In genomic region chr19:4638828-4639530, GRCh38 we compare ENCODE assay signal across 8 cellular contexts. TPM values are rescaled to one million over a fixed set of nuclear protein-coding genes. Genes with fewer than 3 reads are reported as not detected.
DNase-seq lines count a peak whose midpoint lies in the region; ATAC-seq, FAIRE-seq and TF ChIP-seq lines count a peak whose summit lies in the region.

Gene TNFAIP8L1 (plus strand): TSS chr19:4639516. CDS start chr19:4651870, 12,354 bp downstream.

- DNase-seq in NCI-H2196 treated with DMSO at 0.1 percent for 48 hours (lab: John Stamatoyannopoulos, UW; ENCODE audit: unreplicated experiment) (peak; percentile 90), WERI-Rb-1 (peak; percentile 99), mammary epithelial cell (peak; percentile 90), iPS-NIHi7 (ENCODE audit: extremely low spot score) (peak; percentile 100), small intestine (peak; percentile 96)

- TF ChIP-seq CTCF in WERI-Rb-1 (IDR thresholded peaks at IDR 0.05; ENCODE audit: low read depth, low read length) (no peak), mammary epithelial cell (conservative IDR thresholded peaks at IDR 0.05 in 1 of 2, IDR thresholded peaks at IDR 0.05 in 1 of 2; ENCODE audit: extremely low read depth in 1 of 2, insufficient read depth in 1 of 2, low read depth in 1 of 2, low read length in 2 of 2) (no peak)

- CTCF ChIA-PET in mammary epithelial cell (lab: Charles Lee; ENCODE audit: low non-redundant PET), result no interaction called here

- H3K9ac ChIP-seq in mammary epithelial cell (ENCODE audit: insufficient read depth, low read length), result peak within 1 kb of the TSS; percentile 40

- dilution Hi-C loops in mammary epithelial cell (cut with HindIII; ENCODE audit: low sequenced_read_pairs), result no loop called here

- no peak within 1 kb of the TSS for H3K27ac ChIP-seq in ACC112 (ENCODE audit: low read depth, low read length)
- peak within 1 kb of the TSS; percentile 62; the same call in 1 of the 2 replicates for H3K27ac ChIP-seq in WERI-Rb-1
- peak within 1 kb of the TSS; percentile 15 for H3K27ac ChIP-seq in mammary epithelial cell (ENCODE audit: insufficient read depth, low read depth, low read length)
- H3K27ac ChIP-seq in small intestine (ENCODE audit: low read depth in 1 of 2, low read length in 1 of 2), result peak within 1 kb of the TSS; percentile 63 to 85

- WGBS in mammary epithelial cell (ENCODE audit: low coverage, missing lambda C conversion rate), result 6% methylated on average over 18 of the region's 49 CpGs
- 2 to 3% (median 2%) methylated on average over 34 to 49 of the region's 49 CpGs for WGBS in small intestine, 3 donors

- BruUV-seq in mammary epithelial cell (replicated peaks; lab: Mats Ljungman, UMichigan), result no TSS peak

- peak within 1 kb of the TSS; percentile 86 for H3K4me3 ChIP-seq in ACC112 (ENCODE audit: low read depth, low read length)
- peak within 1 kb of the TSS; percentile 64 for H3K4me3 ChIP-seq in WERI-Rb-1 (ENCODE audit: low read depth, low read length)
- peak within 1 kb of the TSS; percentile 73 to 80 (median 77) for H3K4me3 ChIP-seq in mammary epithelial cell (replicated peaks in 1 of 3; ENCODE audit: insufficient read depth in 1 of 3, low read depth in 2 of 3, low read length in 3 of 3)
- peak within 1 kb of the TSS; percentile 67 to 89 for H3K4me3 ChIP-seq in small intestine (ENCODE audit: low read depth in 1 of 2, low read length in 2 of 2)

- H3K36me3 ChIP-seq in ACC112 (ENCODE audit: insufficient read depth, low read length) (no peaks in the 10 kb centered on the region), WERI-Rb-1 (no peaks in the 10 kb centered on the region), mammary epithelial cell (ENCODE audit: insufficient read depth, low read length) (no peaks in the 10 kb centered on the region), small intestine (ENCODE audit: control insufficient read depth in 2 of 2, insufficient read depth in 2 of 2, low read length in 2 of 2) (no peaks in the 10 kb centered on the region)

- in situ Hi-C loops in mammary epithelial cell (cut with MboI; ENCODE audit: low sequenced_read_pairs in 2 of 2), result loop anchor here (5.0 to 10.0 kb wide), 2 partner anchors 62 to 64 kb away; no protein-coding TSS in a partner anchor

- peak within 1 kb of the TSS; percentile 84 for H3K4me2 ChIP-seq in mammary epithelial cell (ENCODE audit: insufficient read depth, low read depth, low read length)

- no peaks in the 10 kb centered on the region for H4K20me1 ChIP-seq in mammary epithelial cell (ENCODE audit: insufficient read depth, low read length)

- H3K9me3 ChIP-seq in WERI-Rb-1 (ENCODE audit: severe bottlenecking), result no peaks in the 10 kb centered on the region
- H3K9me3 ChIP-seq in mammary epithelial cell (replicated peaks; ENCODE audit: insufficient read depth, low read length), result no peaks in the 10 kb centered on the region
- no peaks in the 10 kb centered on the region for H3K9me3 ChIP-seq in small intestine (ENCODE audit: control insufficient read depth, low read depth)

- H3K79me2 ChIP-seq in ACC112 (ENCODE audit: control insufficient read depth, insufficient read depth, low read length, unreplicated experiment), result no peaks in the 10 kb centered on the region
- H3K79me2 ChIP-seq in mammary epithelial cell (ENCODE audit: insufficient read depth, low read length), result peaks cover 20% of the 10 kb centered on the region

- no peak for FAIRE-seq in small intestine (lab: Jason Lieb, UNC)

- peak; percentile 66 for ATAC-seq in GM18873 (IDR thresholded peaks at IDR 0.05; ENCODE audit: low FRiP score, unreplicated experiment)
- ATAC-seq in HG03139 (IDR thresholded peaks at IDR 0.05; ENCODE audit: unreplicated experiment), result peak; percentile 80

- intact Hi-C loops in mammary epithelial cell (cut with micrococcal nuclease), result loop anchor here (2.0 kb wide), 1 partner anchor 152 kb away; the partner anchor contains the start of gene FEM1A

- no peaks in the 10 kb centered on the region for H3K27me3 ChIP-seq in ACC112 (ENCODE audit: insufficient read depth, low read length)
- no peaks in the 10 kb centered on the region for H3K27me3 ChIP-seq in WERI-Rb-1 (ENCODE audit: insufficient read depth, low read depth, severe bottlenecking)
- no peaks in the 10 kb centered on the region for H3K27me3 ChIP-seq in mammary epithelial cell (ENCODE audit: insufficient read depth, low read length)
- no peaks in the 10 kb centered on the region for H3K27me3 ChIP-seq in small intestine (ENCODE audit: control insufficient read depth in 2 of 2, insufficient read depth in 2 of 2, low read length in 2 of 2)

- peak within 1 kb of the TSS; percentile 60 for H2AFZ ChIP-seq in ACC112 (ENCODE audit: low read length, unreplicated experiment)
- H2AFZ ChIP-seq in mammary epithelial cell (ENCODE audit: low read depth, low read length), result peak within 1 kb of the TSS; percentile 87

- H3K4me1 ChIP-seq in ACC112 (ENCODE audit: control insufficient read depth, insufficient read depth, low read length, unreplicated experiment), result peaks cover 6% of the 10 kb centered on the region
- H3K4me1 ChIP-seq in mammary epithelial cell (ENCODE audit: insufficient read depth, low read length), result peaks cover 40% of the 10 kb centered on the region
- no peaks in the 10 kb centered on the region for H3K4me1 ChIP-seq in small intestine (ENCODE audit: control insufficient read depth in 2 of 2, insufficient read depth in 1 of 2, low read depth in 1 of 2, low read length in 1 of 2)

RNA-seq across cellular contexts. Expression of gene TNFAIP8L1, which starts in this region (rescaled TPM):
- total RNA-seq in mammary epithelial cell, result 1 to 10 TPM; 2.3 to 7.3 TPM
- polyA plus RNA-seq in mammary epithelial cell (4.6 TPM), small intestine (10 to 100 TPM in 2 of 3 donors, 1 to 10 TPM in 1; 8.9 to 21.0 (median 11.0) TPM)
- 1.1 TPM for polyA minus RNA-seq in mammary epithelial cell
